Comparison of ENCODE assay signal across 21 cellular contexts in the genomic region with DNA sequence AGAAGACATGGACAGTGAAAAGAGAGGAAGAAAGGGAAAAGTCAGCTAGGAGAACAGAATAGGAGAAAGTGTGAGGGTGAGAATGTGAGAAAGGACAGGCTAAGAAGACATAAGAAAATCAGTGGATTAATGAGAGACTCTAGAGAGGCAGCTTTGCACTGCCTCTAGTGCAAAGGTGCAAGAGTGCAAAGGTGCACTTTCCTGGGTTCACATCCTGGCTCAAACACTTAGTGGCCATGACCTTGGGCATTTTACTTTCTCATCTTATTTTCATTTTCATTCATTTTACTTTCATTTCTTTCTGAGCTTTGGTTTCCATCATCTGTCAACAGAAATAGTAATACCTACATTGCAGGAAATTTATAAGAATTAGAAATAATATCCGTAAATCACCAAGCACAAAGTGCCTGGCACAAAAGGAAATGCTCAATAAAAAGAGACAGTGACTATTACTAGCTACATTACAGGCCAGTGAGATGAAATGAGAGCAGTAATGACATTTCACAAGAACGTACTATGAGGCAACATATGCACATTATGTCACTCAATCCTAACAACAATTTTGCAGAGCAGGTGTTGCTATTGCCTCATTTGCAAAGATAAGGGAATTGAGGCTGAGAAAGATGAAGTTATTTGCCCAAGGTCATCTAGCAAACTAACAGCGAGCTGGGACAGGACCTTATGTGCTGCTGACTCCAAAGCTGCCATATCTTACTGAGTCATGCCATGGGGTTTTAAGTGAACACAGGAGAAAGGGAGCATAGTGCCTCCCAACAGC.
A peak's percentile ranks its signal among the peaks of the same experiment; 100 is the strongest.
DNase-seq lines count a peak whose midpoint lies in the region; ATAC-seq, FAIRE-seq and TF ChIP-seq lines count a peak whose summit lies in the region.
"Had no signal": no experiment of that assay in that cellular context is flagged by ENCODE, and none has a peak within 500 bp of the region (broad histone marks: within the 10 kb centered on the region; RNA-seq: fewer than 3 reads in every experiment).

No MANE protein-coding gene starts in this region.

- H3K9ac ChIP-seq in mammary epithelial cell (ENCODE audit: insufficient read depth, low read length), result no peak overlapping the region
- H3K9ac ChIP-seq: parathyroid adenoma had no signal

- no TSS peak for BruUV-seq in mammary epithelial cell (replicated peaks; lab: Mats Ljungman, UMichigan)

- no peaks in the 10 kb centered on the region for H3K36me3 ChIP-seq in mammary epithelial cell (ENCODE audit: insufficient read depth, low read length)
- H3K36me3 ChIP-seq in pancreas, result no peaks in the 10 kb centered on the region
- H3K36me3 ChIP-seq: BE2C, heart right ventricle, SJCRH30 had no signal

- H2AFZ ChIP-seq in mammary epithelial cell (ENCODE audit: low read depth, low read length), result no peak overlapping the region
- H2AFZ ChIP-seq: parathyroid adenoma had no signal

- CTCF ChIA-PET in mammary epithelial cell (lab: Charles Lee; ENCODE audit: low non-redundant PET), result no interaction called here

- DNase-seq in HL-60 (ENCODE audit: low read depth in 1 of 2, low spot score in 1 of 2) (peak; percentile 47 to 65), MV-4-11 (lab: John Stamatoyannopoulos, UW) (peak; percentile 52), mammary epithelial cell (peak; percentile 68), pancreas (peak in 2 of 6 donors; percentile 36 to 61), AML-193 (lab: John Stamatoyannopoulos, UW) (no peak), amygdala (lab: John Stamatoyannopoulos, UW) (no peak), SHP77 (lab: John Stamatoyannopoulos, UW) (no peak)
- DNase-seq: amniotic stem cell; BE2C; effector memory CD4-positive, alpha-beta T cell; GDM1; heart right ventricle; HFFc6; NCI-H2029 treated with DMSO at 0.1 percent for 48 hours; NCI-H510A; SJCRH30; stimulated activated CD4-positive, alpha-beta T cell treated with anti-CD3 and anti-CD28 coated beads, Interleukin-4, amount 100 ng/mL, for 4 hours had no signal

- no peak for FAIRE-seq in pancreas (lab: Jason Lieb, UNC)
- FAIRE-seq: HTR-8/SVneo had no signal

- H3K4me2 ChIP-seq in mammary epithelial cell (ENCODE audit: insufficient read depth, low read depth, low read length), result no peak overlapping the region

- H3K4me3 ChIP-seq in HL-60 (replicated peaks; ENCODE audit: insufficient read depth, low read length), result no peak overlapping the region
- no peak overlapping the region for H3K4me3 ChIP-seq in mammary epithelial cell (replicated peaks in 1 of 3; ENCODE audit: insufficient read depth in 1 of 3, low read depth in 2 of 3, low read length in 3 of 3)
- H3K4me3 ChIP-seq in pancreas, result no peak overlapping the region
- H3K4me3 ChIP-seq: heart right ventricle, SJCRH30, skin epidermis had no signal

- in situ Hi-C loops in mammary epithelial cell (cut with MboI; ENCODE audit: low sequenced_read_pairs in 2 of 2), result no loop called here

- no peak for TF ChIP-seq CTCF in HL-60 (IDR thresholded peaks at IDR 0.05; ENCODE audit: insufficient read depth, low read length)
- no peak for TF ChIP-seq CTCF in mammary epithelial cell (conservative IDR thresholded peaks at IDR 0.05 in 1 of 2, IDR thresholded peaks at IDR 0.05 in 1 of 2; ENCODE audit: extremely low read depth in 1 of 2, insufficient read depth in 1 of 2, low read depth in 1 of 2, low read length in 2 of 2)
- no peak for TF ChIP-seq CTCF in pancreas (IDR thresholded peaks at IDR 0.05)

- ATAC-seq in pancreas, result peak; percentile 59 to 90 (median 90)
- ATAC-seq: activated CD8-positive, alpha-beta memory T cell treated with anti-CD3 and anti-CD28 coated beads, Interleukin-2, amount 10 ng/mL, durations not matched to agents 7 days and 5 days had no signal

- H4K20me1 ChIP-seq in mammary epithelial cell (ENCODE audit: insufficient read depth, low read length), result no peaks in the 10 kb centered on the region

- intact Hi-C loops in mammary epithelial cell (cut with micrococcal nuclease), result loop anchor here (2.0 kb wide), 1 partner anchor 19 kb away; no protein-coding TSS in a partner anchor
- intact Hi-C loops in pancreas (cut with DNase I), result no loop called here

- 51% methylated on average over 3 of the region's 3 CpGs for WGBS in mammary epithelial cell (ENCODE audit: low coverage, missing lambda C conversion rate)
- 39 to 42% methylated on average over 3 of the region's 3 CpGs for WGBS in pancreas, 2 donors

- no peaks in the 10 kb centered on the region for H3K27me3 ChIP-seq in HL-60 (ENCODE audit: insufficient read depth, poor library complexity, severe bottlenecking)
- H3K27me3 ChIP-seq in mammary epithelial cell (ENCODE audit: insufficient read depth, low read length), result no peaks in the 10 kb centered on the region
- no peaks in the 10 kb centered on the region for H3K27me3 ChIP-seq in pancreas
- H3K27me3 ChIP-seq: heart right ventricle, SJCRH30 had no signal

- H3K79me2 ChIP-seq in mammary epithelial cell (ENCODE audit: insufficient read depth, low read length), result no peaks in the 10 kb centered on the region
- H3K79me2 ChIP-seq: parathyroid adenoma had no signal

- dilution Hi-C loops in mammary epithelial cell (cut with HindIII; ENCODE audit: low sequenced_read_pairs), result no loop called here

- H3K27ac ChIP-seq in HL-60 (replicated peaks) (no peak overlapping the region; the same call in 1 of the 2 replicates), mammary epithelial cell (ENCODE audit: insufficient read depth, low read depth, low read length) (no peak overlapping the region), pancreas (peak overlapping the region in 1 of 4 donors; percentile 8)
- H3K27ac ChIP-seq: heart right ventricle, parathyroid adenoma, SJCRH30 had no signal

- peaks cover 10% of the 10 kb centered on the region for H3K4me1 ChIP-seq in mammary epithelial cell (ENCODE audit: insufficient read depth, low read length)
- H3K4me1 ChIP-seq in pancreas, result peaks cover 0 to 14% (median 12%) of the 10 kb centered on the region in 3 donors
- H3K4me1 ChIP-seq: BE2C, heart right ventricle, parathyroid adenoma, SJCRH30 had no signal

- H3K9me3 ChIP-seq in mammary epithelial cell (replicated peaks; ENCODE audit: insufficient read depth, low read length) (no peaks in the 10 kb centered on the region), pancreas (no peaks in the 10 kb centered on the region)
- H3K9me3 ChIP-seq: BE2C, heart right ventricle had no signal

Comparison
In these comparisons a context has a peak if more than half of its experiments do, and no peak if none do; other contexts are left out.
1. DNase-seq: peak in HL-60 (2 of 2), MV-4-11 (single experiment) and mammary epithelial cell (single experiment); none in AML-193 (0 of 2), amygdala (0 of 56) and SHP77 (0 of 2).